Comparison of ENCODE assay signal across 2 cellular contexts in genomic region chr3:140386357-140387100, GRCh38.
A peak's percentile ranks its signal among the peaks of the same experiment; 100 is the strongest.
TF ChIP-seq lines count a peak whose summit lies in the region.

No MANE protein-coding gene starts in this region.

TF ChIP-seq in GM23338, 12 proteins besides CTCF, POLR2A, EP300 and RAD21 (continued from another document):
- TF ChIP-seq ZNF114 (CRISPR knock-in tag; IDR thresholded peaks at IDR 0.05) = no peak
- TF ChIP-seq REST (IDR thresholded peaks at IDR 0.05; ENCODE audit: unreplicated experiment) = no peak
- TF ChIP-seq ZNF462 (CRISPR knock-in tag; IDR thresholded peaks at IDR 0.05) = no peak
- TF ChIP-seq EZH2phosphoT487 (IDR thresholded peaks at IDR 0.05; ENCODE audit: unreplicated experiment) = no peak
- no peak for TF ChIP-seq NANOG (IDR thresholded peaks at IDR 0.05; ENCODE audit: borderline replicate concordance)

TF ChIP-seq in K562, 482 proteins besides CTCF, POLR2A, EP300 and RAD21 (continued from another document):
- TF ChIP-seq TFAP4 (CRISPR knock-in tag; IDR thresholded peaks at IDR 0.05; ENCODE audit: borderline replicate concordance) (peak; percentile 28; the same call in 1 of the 2 replicates), CBFA2T3 (IDR thresholded peaks at IDR 0.05) (peak; percentile 68), PBX2 (CRISPR knock-in tag; IDR thresholded peaks at IDR 0.05; ENCODE audit: low read depth) (no peak), PBX2 (tag; conservative IDR thresholded peaks at IDR 0.05; ENCODE audit: low read depth) (peak; percentile 36; the same call in 1 of the 2 replicates), MAFG (tag; conservative IDR thresholded peaks at IDR 0.05) (peak; percentile 96), BACH1 (tag; IDR thresholded peaks at IDR 0.05) (peak; percentile 83), KLF16 (IDR thresholded peaks at IDR 0.05) (0 out of 2 replicates have a peak, but pooled peaks have one; percentile 19)
